Comparison of ENCODE assay signal across 16 cellular contexts in genomic region chr1:148514310-148514709, GRCh38. TPM values are rescaled to one million over a fixed set of nuclear protein-coding genes. Genes with fewer than 3 reads are reported as not detected.
"Had no signal": no experiment of that assay in that cellular context is flagged by ENCODE, and none has a peak within 500 bp of the region (broad histone marks: within the 10 kb centered on the region; RNA-seq: fewer than 3 reads in every experiment).

No MANE protein-coding gene starts in this region.

RNA-seq across cellular contexts. Expression of gene PPIAL4G, which starts 31.2 kb away (rescaled TPM):
- total RNA-seq: dermis blood vessel endothelial cell, endothelial cell of umbilical vein, epithelial cell of proximal tubule, esophagus muscularis mucosa, fibroblast of lung, fibroblast of villous mesenchyme, foreskin keratinocyte, gastroesophageal sphincter, left colon, left lobe of liver, left ventricle myocardium inferior, mammary epithelial cell had no signal
- polyA plus RNA-seq: endothelial cell of umbilical vein, fibroblast of lung, foreskin keratinocyte, heart left ventricle, hepatocyte, keratinocyte, liver, mammary epithelial cell had no signal
